ENCODE assay signal across 7 cellular contexts in the genomic region with DNA sequence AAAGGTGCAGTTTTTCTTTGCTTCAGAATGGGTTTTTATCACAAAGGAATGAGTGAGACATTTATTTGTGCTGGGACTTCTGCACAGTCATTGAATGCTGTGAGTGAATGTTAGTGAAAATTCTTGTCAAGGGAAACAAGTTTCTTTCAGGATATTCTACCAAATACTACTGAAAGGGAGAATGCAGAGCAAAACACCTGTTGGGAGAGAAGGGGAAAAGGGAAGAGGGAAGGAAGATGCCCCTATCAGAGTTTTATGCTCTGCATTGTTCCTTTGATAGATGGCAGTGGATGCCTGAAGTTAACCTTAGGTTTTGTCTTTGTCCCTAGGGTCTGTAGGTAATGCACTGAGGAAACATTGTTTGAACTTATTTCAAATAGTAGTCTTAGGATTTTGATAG. TPM values are rescaled to one million over a fixed set of nuclear protein-coding genes. Genes with fewer than 3 reads are reported as not detected.
A peak's percentile ranks its signal among the peaks of the same experiment; 100 is the strongest.
DNase-seq lines count a peak whose midpoint lies in the region; FAIRE-seq and TF ChIP-seq lines count a peak whose summit lies in the region.
"Had no signal": no experiment of that assay in that cellular context is flagged by ENCODE, and none has a peak within 500 bp of the region (broad histone marks: within the 10 kb centered on the region; RNA-seq: fewer than 3 reads in every experiment).

No MANE protein-coding gene starts in this region.

- peak overlapping the region; percentile 62 for H3K27ac ChIP-seq in PC-9
- no peak overlapping the region for H3K27ac ChIP-seq in iPS-20b (ENCODE audit: low read length)
- H3K27ac ChIP-seq in tibial artery: peak overlapping the region in 1 of 2 donors; percentile 98
- no peak overlapping the region for H3K27ac ChIP-seq in small intestine (ENCODE audit: low read depth in 1 of 2, low read length in 1 of 2)

- H3K4me3 ChIP-seq in BE2C (ENCODE audit: low read depth, low read length) (peak overlapping the region; percentile 98), PC-9 (peak overlapping the region; percentile 78), iPS-20b (ENCODE audit: low read length) (peak overlapping the region; percentile 82), tibial artery (no peak overlapping the region), small intestine (ENCODE audit: low read depth in 1 of 2, low read length in 2 of 2) (peak overlapping the region in 1 of 2 donors; percentile 10)

- BruUV-seq in PC-9 (replicated peaks; lab: Mats Ljungman, UMichigan): no TSS peak

- H3K9ac ChIP-seq in iPS-20b (ENCODE audit: low read depth, low read length): peak overlapping the region; percentile 37; the same call in 1 of the 2 replicates

- CTCF ChIA-PET in PC-9 (lab: Charles Lee): interaction anchor here (0.7 kb wide), 1 partner anchor 45 kb away, joined by 3 read pairs; no protein-coding TSS in a partner anchor

- TF ChIP-seq CTCF in BE2C (IDR thresholded peaks at IDR 0.05; ENCODE audit: low read depth, low read length) (no peak), PC-9 (conservative IDR thresholded peaks at IDR 0.05) (no peak), tibial artery (IDR thresholded peaks at IDR 0.05) (no peak)

- FAIRE-seq in small intestine (lab: Jason Lieb, UNC): no peak

- no peak for DNase-seq in BE2C
- DNase-seq in PC-9: no peak
- no peak for DNase-seq in tibial artery
- no peak for DNase-seq in amniotic stem cell (lab: John Stamatoyannopoulos, UW)
- no peak for DNase-seq in small intestine
- DNase-seq: SHP77 treated with DMSO at 0.1 percent for 48 hours had no signal

- peaks cover 35% of the 10 kb centered on the region for H3F3A ChIP-seq in PC-9 (ENCODE audit: insufficient read depth, low read depth)

- H3K27me3 ChIP-seq in BE2C: no peaks in the 10 kb centered on the region
- no peaks in the 10 kb centered on the region for H3K27me3 ChIP-seq in PC-9 (ENCODE audit: insufficient read depth, low read depth)
- H3K27me3 ChIP-seq in iPS-20b (ENCODE audit: insufficient read depth, low read length): no peaks in the 10 kb centered on the region
- no peaks in the 10 kb centered on the region for H3K27me3 ChIP-seq in tibial artery
- H3K27me3 ChIP-seq in small intestine (ENCODE audit: control insufficient read depth in 2 of 2, insufficient read depth in 2 of 2, low read length in 2 of 2): no peaks in the 10 kb centered on the region

- POLR2A ChIA-PET in PC-9 (lab: Charles Lee; ENCODE audit: unreplicated experiment): no interaction called here

- H3K36me3 ChIP-seq in BE2C (peaks cover 14% of the 10 kb centered on the region), PC-9 (ENCODE audit: low read depth) (peaks cover 15% of the 10 kb centered on the region), iPS-20b (ENCODE audit: insufficient read depth, low read depth, low read length) (no peaks in the 10 kb centered on the region), tibial artery (peaks cover 0 to 4% (median 0%) of the 10 kb centered on the region in 3 donors), small intestine (ENCODE audit: control insufficient read depth in 2 of 2, insufficient read depth in 2 of 2, low read length in 2 of 2) (peaks cover 2 to 3% of the 10 kb centered on the region in 2 donors)

- H3K79me2 ChIP-seq in PC-9 (ENCODE audit: low read depth): peaks cover 89% of the 10 kb centered on the region

- H3K4me2 ChIP-seq in PC-9: peak overlapping the region; percentile 98

- no peak overlapping the region for H2AFZ ChIP-seq in PC-9

- intact Hi-C loops in PC-9 (cut with micrococcal nuclease; ENCODE audit: unreplicated experiment) (no loop called here), tibial artery (cut with DNase I; ENCODE audit: low total_unique reads) (loop anchor here (5.0 kb wide), 1 partner anchor 45 kb away; the partner anchor contains the start of gene DHRS11)

- H3K4me1 ChIP-seq in BE2C (peaks cover 3% of the 10 kb centered on the region; the same call in 1 of the 2 replicates), PC-9 (replicated peaks; ENCODE audit: insufficient read depth) (peaks cover 27% of the 10 kb centered on the region), iPS-20b (ENCODE audit: insufficient read depth, low read length) (peaks cover 11% of the 10 kb centered on the region), tibial artery (peaks cover 0 to 72% (median 36%) of the 10 kb centered on the region in 4 donors), small intestine (ENCODE audit: control insufficient read depth in 2 of 2, insufficient read depth in 1 of 2, low read depth in 1 of 2, low read length in 1 of 2) (peaks cover 2 to 4% of the 10 kb centered on the region in 2 donors)

- no peaks in the 10 kb centered on the region for H3K9me2 ChIP-seq in PC-9 (ENCODE audit: insufficient read depth)

- peaks cover 67% of the 10 kb centered on the region for H4K20me1 ChIP-seq in PC-9 (ENCODE audit: insufficient read depth)

- no peaks in the 10 kb centered on the region for H3K9me3 ChIP-seq in BE2C
- H3K9me3 ChIP-seq in PC-9 (ENCODE audit: insufficient read depth, low read depth): no peaks in the 10 kb centered on the region
- no peaks in the 10 kb centered on the region for H3K9me3 ChIP-seq in iPS-20b (ENCODE audit: insufficient read depth, low read depth, low read length)
- H3K9me3 ChIP-seq in tibial artery: no peaks in the 10 kb centered on the region
- no peaks in the 10 kb centered on the region for H3K9me3 ChIP-seq in small intestine (ENCODE audit: control insufficient read depth, low read depth)

RNA-seq across cellular contexts. Expression of gene GGNBP2, which starts 3.1 kb away (rescaled TPM):
- 81.5 TPM for polyA plus RNA-seq in BE2C (2012; ENCODE audit: insufficient read depth, insufficient read length, low read depth)
- total RNA-seq in PC-9 (2021): 51.4 and 59.6 TPM in 2 replicates
- polyA plus RNA-seq in small intestine: 10 to 100 TPM; 40.1 to 64.9 (median 64.0) TPM

RNA-seq across cellular contexts. Expression of gene PIGW, which starts 13.0 kb away (rescaled TPM):
- polyA plus RNA-seq in BE2C (2012; ENCODE audit: insufficient read depth, insufficient read length, low read depth): 34.8 TPM
- total RNA-seq in PC-9 (2021): 6.3 and 8.0 TPM in 2 replicates
- polyA plus RNA-seq in small intestine: 1 to 10 TPM; 2.5 to 9.0 (median 3.2) TPM

RNA-seq across cellular contexts. Expression of gene MYO19, which starts 13.1 kb away (rescaled TPM):
- polyA plus RNA-seq in BE2C (2012; ENCODE audit: insufficient read depth, insufficient read length, low read depth): 44.2 TPM
- 110 and 115 TPM in 2 replicates for total RNA-seq in PC-9 (2021)
- polyA plus RNA-seq in small intestine: 10 to 100 TPM; 35.9 to 54.8 (median 43.6) TPM

RNA-seq across cellular contexts. Expression of gene DHRS11, which starts 43.9 kb away (rescaled TPM):
- polyA plus RNA-seq in BE2C (2012; ENCODE audit: insufficient read depth, insufficient read length, low read depth): 7.1 TPM
- total RNA-seq in PC-9 (2021): 18.0 and 24.2 TPM in 2 replicates
- polyA plus RNA-seq in small intestine: 100 to 1,000 TPM; 195 to 654 (median 639) TPM

RNA-seq across cellular contexts. Expression of gene MRM1, which starts 53.6 kb away (rescaled TPM):
- polyA plus RNA-seq in BE2C (2012; ENCODE audit: insufficient read depth, insufficient read length, low read depth): 7.3 TPM
- 9.6 and 10.9 TPM in 2 replicates for total RNA-seq in PC-9 (2021)
- polyA plus RNA-seq in small intestine: 10 to 100 TPM; 15.4 to 20.6 (median 16.8) TPM

Comparison
In these comparisons a context has a peak if more than half of its experiments do, and no peak if none do; other contexts are left out.
1. H3K4me3 ChIP-seq: peak in BE2C (single experiment), PC-9 (single experiment) and iPS-20b (single experiment); none in tibial artery (0 of 2).